9 cellular contexts compared by ENCODE assay signal in the genomic region with DNA sequence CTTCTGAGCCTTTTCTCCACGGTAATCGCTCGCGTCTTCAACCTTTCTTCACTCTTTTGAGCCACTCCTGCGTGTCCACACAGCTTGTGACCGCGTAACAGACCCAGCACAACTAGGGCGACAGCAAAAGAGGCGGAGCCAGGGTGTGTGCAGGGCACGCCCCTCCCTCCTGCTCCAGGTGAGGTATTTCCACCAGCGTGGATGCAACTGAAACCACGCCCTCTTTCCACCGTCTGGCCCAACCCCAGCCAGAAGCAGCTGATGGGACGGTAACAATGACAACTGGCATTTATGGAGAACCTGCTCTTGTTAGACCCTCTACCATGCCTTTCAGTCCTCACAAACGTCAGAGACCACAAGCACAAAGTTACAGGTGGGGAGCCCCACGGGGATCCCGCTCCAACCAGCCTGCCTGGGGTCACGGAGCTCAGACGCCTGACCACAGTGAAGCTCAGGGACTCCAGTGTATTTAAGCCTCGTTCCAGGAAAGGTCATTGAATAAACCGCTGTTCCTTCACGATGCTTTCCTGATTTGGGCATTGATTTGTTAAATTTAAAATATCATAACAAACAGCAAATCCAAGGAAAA. TPM values are rescaled to one million over a fixed set of nuclear protein-coding genes. Genes with fewer than 3 reads are reported as not detected.
DNase-seq lines count a peak whose midpoint lies in the region; ATAC-seq and TF ChIP-seq lines count a peak whose summit lies in the region.
"Had no signal": no experiment of that assay in that cellular context is flagged by ENCODE, and none has a peak within 500 bp of the region (broad histone marks: within the 10 kb centered on the region; RNA-seq: fewer than 3 reads in every experiment).

No MANE protein-coding gene starts in this region.

- no peaks in the 10 kb centered on the region for H3K9me3 Mint-ChIP-seq in effector memory CD8-positive, alpha-beta T cell
- no peaks in the 10 kb centered on the region for H3K9me3 Mint-ChIP-seq in naive thymus-derived CD8-positive, alpha-beta T cell

- H3K4me3 ChIP-seq in AG04449 (ENCODE audit: low read depth, low read length): peak overlapping the region; percentile 92
- H3K4me3 ChIP-seq: K562 had no signal

- peak overlapping the region in 1 of 2 donors; percentile 7 for H3K27ac Mint-ChIP-seq in effector memory CD8-positive, alpha-beta T cell
- H3K27ac Mint-ChIP-seq in naive thymus-derived CD8-positive, alpha-beta T cell: peak overlapping the region in 1 of 10 donors; percentile 26

- no peak for ATAC-seq in effector memory CD8-positive, alpha-beta T cell (replicated peaks)
- ATAC-seq in naive thymus-derived CD8-positive, alpha-beta T cell: no peak
- ATAC-seq in HG03439 (IDR thresholded peaks at IDR 0.05; ENCODE audit: unreplicated experiment): no peak
- ATAC-seq: K562 had no signal

- peaks cover 5 to 10% of the 10 kb centered on the region in 2 donors for H3K4me1 Mint-ChIP-seq in effector memory CD8-positive, alpha-beta T cell (ENCODE audit: low read depth in 2 of 2)
- peaks cover 9 to 22% (median 12%) of the 10 kb centered on the region in 4 donors for H3K4me1 Mint-ChIP-seq in naive thymus-derived CD8-positive, alpha-beta T cell

- no peak for TF ChIP-seq CTCF in AG04449 (IDR thresholded peaks at IDR 0.05; ENCODE audit: insufficient read depth, low read length, missing control alignments)

- no peaks in the 10 kb centered on the region for H3K36me3 Mint-ChIP-seq in effector memory CD8-positive, alpha-beta T cell (ENCODE audit: insufficient read depth)
- H3K36me3 Mint-ChIP-seq in naive thymus-derived CD8-positive, alpha-beta T cell: peaks cover 0 to 2% (median 0%) of the 10 kb centered on the region in 3 donors

- CTCF ChIA-PET in AG04449 (lab: Yijun Ruan, JAX): interaction anchor here (0.8 to 11.7 kb wide), 32 partner anchors 8 to 469 kb away, joined by 3 to 267 read pairs (median 6); a partner anchor contains a TSS

- POLR2A ChIA-PET in AG04449 (lab: Yijun Ruan, JAX): interaction anchor here (0.6 to 3.3 kb wide), 20 partner anchors 8 to 491 kb away, joined by 3 to 27 read pairs (median 3); a partner anchor contains a TSS
- POLR2A ChIA-PET in naive thymus-derived CD8-positive, alpha-beta T cell (lab: Charles Lee): interaction anchor here (1.2 kb wide), 1 partner anchor 385 kb away, joined by 3 read pairs; no protein-coding TSS in a partner anchor

- DNase-seq in AG04449 (ENCODE audit: low read depth, low spot score): no peak
- peak; percentile 34 for DNase-seq in NCI-H146 treated with DMSO at 0.1 percent for 48 hours (lab: John Stamatoyannopoulos, UW; ENCODE audit: unreplicated experiment)
- no peak for DNase-seq in effector memory CD8-positive, alpha-beta T cell
- DNase-seq in naive thymus-derived CD8-positive, alpha-beta T cell: peak in 1 of 10 donors; percentile 58
- no peak for DNase-seq in SIG-M5 (lab: John Stamatoyannopoulos, UW)
- DNase-seq in HCEC 1CT: no peak
- DNase-seq in DMS79 treated with DMSO at 0.1 percent for 48 hours (lab: John Stamatoyannopoulos, UW): no peak

- peak overlapping the region; percentile 55 to 72 for H3K4me3 Mint-ChIP-seq in effector memory CD8-positive, alpha-beta T cell
- peak overlapping the region in 7 of 10 donors; percentile 8 to 74 (median 70) for H3K4me3 Mint-ChIP-seq in naive thymus-derived CD8-positive, alpha-beta T cell

- H3K27me3 Mint-ChIP-seq in effector memory CD8-positive, alpha-beta T cell: peaks cover 34 to 38% of the 10 kb centered on the region in 2 donors
- H3K27me3 Mint-ChIP-seq in naive thymus-derived CD8-positive, alpha-beta T cell: peaks cover 18 to 50% (median 31%) of the 10 kb centered on the region in 5 donors

RNA-seq across cellular contexts. Expression of a gene that starts 2.0 kb away (rescaled TPM):
- under 1 TPM; 0.16 to 0.18 TPM for total RNA-seq in naive thymus-derived CD8-positive, alpha-beta T cell
- polyA plus RNA-seq in naive thymus-derived CD8-positive, alpha-beta T cell: not detected
